29 cellular contexts compared by ENCODE assay signal in genomic region chr9:14087576-14087975, GRCh38.
"Had no signal": no experiment of that assay in that cellular context is flagged by ENCODE, and none has a peak within 500 bp of the region (broad histone marks: within the 10 kb centered on the region; RNA-seq: fewer than 3 reads in every experiment).

No MANE protein-coding gene starts in this region.

- H3K4me1 Mint-ChIP-seq: immature natural killer cell; naive thymus-derived CD8-positive, alpha-beta T cell; stimulated activated effector memory CD8-positive, alpha-beta T cell treated with anti-CD3 and anti-CD28 coated beads, Interleukin-12 subunit alpha, Interleukin-12 subunit beta, amount 100 ng/mL, for 72 hours had no signal

- H3K9me3 Mint-ChIP-seq: stimulated activated effector memory CD8-positive, alpha-beta T cell treated with anti-CD3 and anti-CD28 coated beads, Interleukin-12 subunit alpha, Interleukin-12 subunit beta, amount 100 ng/mL, for 72 hours; stimulated activated naive CD8-positive, alpha-beta T cell treated with anti-CD3 and anti-CD28 coated beads, Interleukin-15, Interleukin-2, amounts not matched to agents 100 ng/mL and 50 ng/mL, for 24 hours had no signal

- H3K36me3 ChIP-seq: left lung, lower lobe of right lung, pancreas, prostate gland, spleen, thoracic aorta, upper lobe of right lung had no signal

- H3K4me3 Mint-ChIP-seq: immature natural killer cell; naive thymus-derived CD8-positive, alpha-beta T cell; stimulated activated effector memory CD8-positive, alpha-beta T cell treated with anti-CD3 and anti-CD28 coated beads, Interleukin-12 subunit alpha, Interleukin-12 subunit beta, amount 100 ng/mL, for 72 hours; stimulated activated naive CD8-positive, alpha-beta T cell treated with anti-CD3 and anti-CD28 coated beads, Interleukin-15, Interleukin-2, amounts not matched to agents 100 ng/mL and 50 ng/mL, for 24 hours had no signal

- H3K27me3 ChIP-seq: left lung, pancreas, spleen, suprapubic skin, tibial artery, upper lobe of right lung had no signal

- DNase-seq: hypothalamus; immature natural killer cell; kidney; left colon; left lung; lower lobe of right lung; mammary epithelial cell; mesenchymal stem cell; naive thymus-derived CD8-positive, alpha-beta T cell; nucleus accumbens; pancreas; posterior cingulate gyrus; retina; right cardiac atrium; spleen; stimulated activated CD4-positive, alpha-beta T cell treated with anti-CD3 and anti-CD28 coated beads, Interleukin-4, amount 100 ng/mL, for 24 hours; stimulated activated naive CD4-positive, alpha-beta T cell; tibial artery; trophoblast cell; upper lobe of right lung had no signal

- H3K4me1 ChIP-seq: left lung, lower lobe of right lung, prostate gland, spleen, suprapubic skin, upper lobe of right lung had no signal

- H3K36me3 Mint-ChIP-seq: immature natural killer cell; naive thymus-derived CD8-positive, alpha-beta T cell; stimulated activated effector memory CD8-positive, alpha-beta T cell treated with anti-CD3 and anti-CD28 coated beads, Interleukin-12 subunit alpha, Interleukin-12 subunit beta, amount 100 ng/mL, for 72 hours had no signal

- FAIRE-seq: islet of Langerhans, kidney, pancreas, urothelium cell line had no signal

- H3K9me3 ChIP-seq: left lung, lower lobe of right lung, pancreas, prostate gland, spleen, suprapubic skin, thoracic aorta, tibial artery, upper lobe of right lung had no signal

- ATAC-seq: left colon; left lung; lower lobe of right lung; naive thymus-derived CD8-positive, alpha-beta T cell; pancreas; right cardiac atrium; sciatic nerve; stimulated activated effector memory CD8-positive, alpha-beta T cell treated with anti-CD3 and anti-CD28 coated beads, Interleukin-12 subunit alpha, Interleukin-12 subunit beta, amount 100 ng/mL, for 72 hours; upper lobe of right lung had no signal

- H3K4me3 ChIP-seq: left lung, lower lobe of right lung, pancreas, prostate gland, skin epidermis, spleen, suprapubic skin, thoracic aorta, tibial artery, upper lobe of right lung had no signal

- H3K27me3 Mint-ChIP-seq: stimulated activated naive CD8-positive, alpha-beta T cell treated with anti-CD3 and anti-CD28 coated beads, Interleukin-15, Interleukin-2, amounts not matched to agents 100 ng/mL and 50 ng/mL, for 24 hours had no signal

- H3K27ac ChIP-seq: left lung, lower lobe of right lung, pancreas, prostate gland, skin epidermis, spleen, suprapubic skin, thoracic aorta, tibial artery, upper lobe of right lung had no signal

- H3K27ac Mint-ChIP-seq: immature natural killer cell; naive thymus-derived CD8-positive, alpha-beta T cell; stimulated activated effector memory CD8-positive, alpha-beta T cell treated with anti-CD3 and anti-CD28 coated beads, Interleukin-12 subunit alpha, Interleukin-12 subunit beta, amount 100 ng/mL, for 72 hours; stimulated activated naive CD8-positive, alpha-beta T cell treated with anti-CD3 and anti-CD28 coated beads, Interleukin-15, Interleukin-2, amounts not matched to agents 100 ng/mL and 50 ng/mL, for 24 hours had no signal
